ENCODE assay signal across 8 cellular contexts in the genomic region with DNA sequence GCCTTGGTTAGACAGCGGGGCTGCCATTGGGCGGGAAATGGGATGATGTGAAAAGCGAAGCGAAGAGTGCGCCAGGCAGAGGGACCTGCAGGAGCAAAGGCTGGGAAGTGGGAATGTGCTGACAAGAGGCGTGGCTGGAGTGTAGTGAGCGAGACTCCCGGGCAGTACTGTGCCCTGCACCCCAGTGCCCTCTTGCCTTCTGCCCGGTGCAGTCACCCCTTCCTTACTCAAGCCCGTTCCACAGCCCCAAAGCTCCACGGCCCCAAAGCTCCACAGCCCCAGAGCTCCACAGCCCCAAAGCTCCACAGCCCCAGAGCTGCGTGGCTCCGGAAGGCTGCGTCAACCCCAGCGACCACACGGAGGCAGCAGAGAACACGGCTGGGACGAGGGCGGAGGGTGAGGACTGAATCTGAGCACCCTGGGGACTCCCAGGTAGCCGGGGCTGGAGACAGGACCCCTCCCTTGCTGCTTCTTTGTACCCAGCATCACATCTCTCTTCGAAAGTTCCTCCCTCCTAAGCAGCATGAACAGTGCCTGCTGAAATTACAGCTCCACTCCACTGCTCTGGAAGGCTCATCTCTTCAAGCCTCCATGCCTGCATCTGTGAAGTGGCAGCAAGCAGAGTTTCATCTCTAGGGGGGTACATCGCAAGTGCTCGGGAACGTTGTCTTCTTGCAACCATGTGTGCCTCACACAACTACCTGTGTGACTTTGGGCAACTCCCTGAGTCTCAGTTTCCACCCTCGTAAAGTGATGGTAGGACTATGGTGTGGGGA.
DNase-seq lines count a peak whose midpoint lies in the region; ATAC-seq, FAIRE-seq and TF ChIP-seq lines count a peak whose summit lies in the region.

No MANE protein-coding gene starts in this region.

- TF ChIP-seq CTCF in AG04449 (IDR thresholded peaks at IDR 0.05; ENCODE audit: insufficient read depth, low read length, missing control alignments), result peak; percentile 96
- TF ChIP-seq CTCF in VCaP (conservative IDR thresholded peaks at IDR 0.05), result peak; percentile 98
- peak; percentile 85 to 98 for TF ChIP-seq CTCF in mammary epithelial cell (conservative IDR thresholded peaks at IDR 0.05 in 1 of 2, IDR thresholded peaks at IDR 0.05 in 1 of 2; ENCODE audit: extremely low read depth in 1 of 2, insufficient read depth in 1 of 2, low read depth in 1 of 2, low read length in 2 of 2)

- no peaks in the 10 kb centered on the region for H3K27me3 ChIP-seq in mammary epithelial cell (ENCODE audit: insufficient read depth, low read length)

- in situ Hi-C loops in mammary epithelial cell (cut with MboI; ENCODE audit: low sequenced_read_pairs in 2 of 2), result loop anchor here (5.0 kb wide), 2 partner anchors 224 to 229 kb away; a partner anchor contains a TSS

- DNase-seq in AG04449 (ENCODE audit: low read depth, low spot score) (no peak), GM12892 (ENCODE audit: insufficient read length) (peak; percentile 84), HT-29 (ENCODE audit: low spot score) (peak; percentile 47), mammary epithelial cell (peak; percentile 37), kidney tubule cell (ENCODE audit: low spot score) (peak; percentile 73)
- DNase-seq in stimulated activated CD4-positive, alpha-beta T cell treated with anti-CD3 and anti-CD28 coated beads, Interleukin-4, amount 100 ng/mL, for 24 hours, result peak; percentile 65

- TF ChIP-seq POLR2A in GM12892 (IDR thresholded peaks at IDR 0.05; ENCODE audit: low read depth, low read length), result no peak

- CTCF ChIA-PET in AG04449 (lab: Yijun Ruan, JAX), result interaction anchor here (0.6 to 28.8 kb wide), 27 partner anchors 14 to 1264 kb away, joined by 3 to 1252 read pairs (median 4); a partner anchor contains a TSS
- CTCF ChIA-PET in mammary epithelial cell (lab: Charles Lee; ENCODE audit: low non-redundant PET), result interaction anchor here (0.5 to 1.5 kb wide), 6 partner anchors 111 to 229 kb away, joined by 3 to 17 read pairs (median 3); a partner anchor contains a TSS

- BruUV-seq in mammary epithelial cell (replicated peaks; lab: Mats Ljungman, UMichigan), result no TSS peak

- peak overlapping the region; percentile 70 for H3K4me2 ChIP-seq in mammary epithelial cell (ENCODE audit: insufficient read depth, low read depth, low read length)

- no peaks in the 10 kb centered on the region for H3K36me3 ChIP-seq in mammary epithelial cell (ENCODE audit: insufficient read depth, low read length)

- no peaks in the 10 kb centered on the region for H3K79me2 ChIP-seq in mammary epithelial cell (ENCODE audit: insufficient read depth, low read length)

- no peaks in the 10 kb centered on the region for H4K20me1 ChIP-seq in mammary epithelial cell (ENCODE audit: insufficient read depth, low read length)

- POLR2A ChIA-PET in AG04449 (lab: Yijun Ruan, JAX), result no interaction called here

- H3K4me3 ChIP-seq in AG04449 (ENCODE audit: low read depth, low read length) (no peak overlapping the region), mammary epithelial cell (replicated peaks in 1 of 3; ENCODE audit: insufficient read depth in 1 of 3, low read depth in 2 of 3, low read length in 3 of 3) (no peak overlapping the region)

- peak; percentile 65 for FAIRE-seq in GM12892 (lab: Jason Lieb, UNC)

- peaks cover 11% of the 10 kb centered on the region for H3K4me1 ChIP-seq in mammary epithelial cell (ENCODE audit: insufficient read depth, low read length)

- dilution Hi-C loops in mammary epithelial cell (cut with HindIII; ENCODE audit: low sequenced_read_pairs), result loop anchor here (5.0 kb wide), 2 partner anchors 76 to 229 kb away; no protein-coding TSS in a partner anchor

- H2AFZ ChIP-seq in mammary epithelial cell (ENCODE audit: low read depth, low read length), result peak overlapping the region; percentile 68

- H3K9me3 ChIP-seq in mammary epithelial cell (replicated peaks; ENCODE audit: insufficient read depth, low read length), result no peaks in the 10 kb centered on the region

- WGBS in mammary epithelial cell (ENCODE audit: low coverage, missing lambda C conversion rate), result 12% methylated on average over 18 of the region's 25 CpGs

- no peak for ATAC-seq in HG03039 (IDR thresholded peaks at IDR 0.05; ENCODE audit: unreplicated experiment)

- H3K9ac ChIP-seq in mammary epithelial cell (ENCODE audit: insufficient read depth, low read length), result no peak overlapping the region

- H3K27ac ChIP-seq in VCaP, result no peak overlapping the region
- H3K27ac ChIP-seq in mammary epithelial cell (ENCODE audit: insufficient read depth, low read depth, low read length), result no peak overlapping the region

- intact Hi-C loops in mammary epithelial cell (cut with micrococcal nuclease), result loop anchor here (1.0 to 10.0 kb wide), 7 partner anchors 164 to 1264 kb away; a partner anchor contains a TSS
